25 cellular contexts compared by ENCODE assay signal in genomic region chr4:80489798-80490197, GRCh38.
A peak's percentile ranks its signal among the peaks of the same experiment; 100 is the strongest.
DNase-seq lines count a peak whose midpoint lies in the region; ATAC-seq, FAIRE-seq and TF ChIP-seq lines count a peak whose summit lies in the region.
"Had no signal": no experiment of that assay in that cellular context is flagged by ENCODE, and none has a peak within 500 bp of the region (broad histone marks: within the 10 kb centered on the region; RNA-seq: fewer than 3 reads in every experiment).

No MANE protein-coding gene starts in this region.

- no peaks in the 10 kb centered on the region for H3K79me2 ChIP-seq in K562 (ENCODE audit: control insufficient read depth, insufficient read depth, low read length)

- CTCF ChIA-PET in K562 (lab: Yijun Ruan, JAX; ENCODE audit: low intra/inter-chr PET ratio) (no interaction called here), GM10248 (lab: Yijun Ruan, JAX) (interaction anchor here (1.0 kb wide), 1 partner anchor 20 kb away, joined by 3 read pairs; no protein-coding TSS in a partner anchor)

- no peaks in the 10 kb centered on the region for H3K36me3 Mint-ChIP-seq in type B pancreatic cell

- no peak overlapping the region for H3K9ac ChIP-seq in K562 (ENCODE audit: insufficient read depth in 1 of 2, low read depth in 2 of 2, low read length in 2 of 2)
- H3K9ac ChIP-seq: GM23248 had no signal

- H3K9me1 ChIP-seq in K562 (ENCODE audit: control insufficient read depth, insufficient read depth, low read length) = no peaks in the 10 kb centered on the region

- no TSS peak for BruUV-seq in K562 (replicated peaks; lab: Mats Ljungman, UMichigan)

- no peak for TF ChIP-seq POLR2A in K562 (conservative IDR thresholded peaks at IDR 0.05)

- no peaks in the 10 kb centered on the region for H3K4me1 ChIP-seq in K562 (replicated peaks in 1 of 2; ENCODE audit: control insufficient read depth in 2 of 2, insufficient read depth in 2 of 2, low read length in 2 of 2)
- H3K4me1 ChIP-seq: gastrocnemius medialis, prostate gland had no signal

- H3K27me3 ChIP-seq in K562 (ENCODE audit: control insufficient read depth in 2 of 2, insufficient read depth in 2 of 2, low read length in 2 of 2) = no peaks in the 10 kb centered on the region
- H3K27me3 ChIP-seq: gastrocnemius medialis had no signal

- H3K4me1 Mint-ChIP-seq in type B pancreatic cell (ENCODE audit: unreplicated experiment) = no peaks in the 10 kb centered on the region

- peak; percentile 73 for ATAC-seq in GM18511 (IDR thresholded peaks at IDR 0.05; ENCODE audit: unreplicated experiment)
- ATAC-seq in GM21447 (IDR thresholded peaks at IDR 0.05; ENCODE audit: unreplicated experiment) = peak; percentile 60
- ATAC-seq in HG03342 (IDR thresholded peaks at IDR 0.05; ENCODE audit: unreplicated experiment) = peak; percentile 41
- no peak for ATAC-seq in K562
- ATAC-seq: activated T-helper 17 cell treated with anti-CD3 and anti-CD28 coated beads, Interleukin-2, amount 50 U/mL, for 72 hours; esophagus mucosa; gastrocnemius medialis; lower lobe of right lung had no signal

- no peak for TF ChIP-seq CTCF in K562 (IDR thresholded peaks at IDR 0.05 in 2 of 3, conservative IDR thresholded peaks at IDR 0.05 in 1 of 3; ENCODE audit: insufficient read depth in 2 of 3, low read depth in 1 of 3, low read length in 3 of 3)
- no peak for TF ChIP-seq CTCF in type B pancreatic cell (conservative IDR thresholded peaks at IDR 0.05)
- no peak for TF ChIP-seq CTCF in GM10248 (IDR thresholded peaks at IDR 0.05; ENCODE audit: control extremely low read depth, extremely low read depth, low read depth, missing control alignments)

- DNase-seq in K562 (ENCODE audit: extremely low read depth in 1 of 4, low spot score in 3 of 4) = no peak
- no peak for DNase-seq in type B pancreatic cell (ENCODE audit: extremely low spot score, unreplicated experiment)
- no peak for DNase-seq in stimulated activated CD4-positive, alpha-beta T cell treated with anti-CD3 and anti-CD28 coated beads, Interleukin-15, amount 100 ng/mL, for 24 hours
- DNase-seq in GM10248 (ENCODE audit: extremely low spot score) = no peak
- DNase-seq: activated CD4-positive, alpha-beta T cell treated with anti-CD3 and anti-CD28 coated beads, Interleukin-2, amount 50 U/mL, for 1 hour; activated naive CD8-positive, alpha-beta T cell treated with anti-CD3 and anti-CD28 coated beads for 36 hours; effector CD8-positive, alpha-beta T cell; gastrocnemius medialis; GM23248; lower lobe of right lung; NCI-H146; NCI-H2171 treated with DMSO at 0.1 percent for 48 hours; NCI-H69; PC-9; SIG-M5; stimulated activated CD4-positive, alpha-beta T cell treated with anti-CD3 and anti-CD28 coated beads, Interleukin-1b, Interleukin-23, amount 100 ng/mL, for 48 hours; stimulated activated naive CD4-positive, alpha-beta T cell treated with Interleukin-2 at 50 U/mL for 16 hours had no signal

- intact Hi-C loops in K562 (cut with micrococcal nuclease) = loop anchor here (10.0 kb wide), 1 partner anchor 125 kb away; no protein-coding TSS in a partner anchor

- no peaks in the 10 kb centered on the region for H3K9me3 Mint-ChIP-seq in type B pancreatic cell

- no peaks in the 10 kb centered on the region for H4K20me1 ChIP-seq in K562 (replicated peaks; ENCODE audit: control insufficient read depth, insufficient read depth, low read length)

- no peak overlapping the region for H3K4me2 ChIP-seq in K562 (ENCODE audit: insufficient read depth, low read length)
- H3K4me2 ChIP-seq: PC-9 had no signal

- no peak overlapping the region for H3K4me3 ChIP-seq in K562
- H3K4me3 ChIP-seq: gastrocnemius medialis, GM23248, lower lobe of right lung, PC-9, prostate gland had no signal

- no peak overlapping the region for H3K4me3 Mint-ChIP-seq in type B pancreatic cell
- H3K4me3 Mint-ChIP-seq: activated naive CD8-positive, alpha-beta T cell treated with anti-CD3 and anti-CD28 coated beads for 36 hours; activated T-helper 17 cell treated with anti-CD3 and anti-CD28 coated beads, Interleukin-2, amount 50 U/mL, for 72 hours; T-helper 1 cell treated with Interleukin-12 subunit alpha and Interleukin-12 subunit beta and Interleukin-4 antibody, amounts not matched to agents 30 μg/mL and 1 μg/mL, for 36 hours had no signal

- no peak overlapping the region for H2AFZ ChIP-seq in K562 (ENCODE audit: low read depth, low read length)
- H2AFZ ChIP-seq: GM23248, PC-9 had no signal

- no peaks in the 10 kb centered on the region for H3K27me3 Mint-ChIP-seq in type B pancreatic cell
- H3K27me3 Mint-ChIP-seq: activated naive CD8-positive, alpha-beta T cell treated with anti-CD3 and anti-CD28 coated beads for 36 hours; activated T-helper 17 cell treated with anti-CD3 and anti-CD28 coated beads, Interleukin-2, amount 50 U/mL, for 72 hours had no signal

- in situ Hi-C loops in K562 (cut with MboI) = no loop called here

- no peak overlapping the region for H3K27ac ChIP-seq in K562 (ENCODE audit: extremely low read depth, low read depth, low read length)
- H3K27ac ChIP-seq: gastrocnemius medialis, GM23248, HL-60, lower lobe of right lung, PC-9, prostate gland had no signal

- no peak overlapping the region for H3K27ac Mint-ChIP-seq in type B pancreatic cell
- H3K27ac Mint-ChIP-seq: activated naive CD8-positive, alpha-beta T cell treated with anti-CD3 and anti-CD28 coated beads for 36 hours; activated T-helper 17 cell treated with anti-CD3 and anti-CD28 coated beads, Interleukin-2, amount 50 U/mL, for 72 hours; T-helper 1 cell treated with Interleukin-12 subunit alpha and Interleukin-12 subunit beta and Interleukin-4 antibody, amounts not matched to agents 30 μg/mL and 1 μg/mL, for 36 hours had no signal

- 10% methylated on average over 4 of the region's 4 CpGs for WGBS in K562 (ENCODE audit: insufficient coverage, low coverage, missing lambda C conversion rate)

- peak; percentile 11 for FAIRE-seq in K562 (lab: Jason Lieb, UNC)

- TF ChIP-seq RAD21 in K562 (CRISPR knock-in tag; conservative IDR thresholded peaks at IDR 0.05 in 1 of 2, IDR thresholded peaks at IDR 0.05 in 1 of 2) = no peak

- TF ChIP-seq EP300 in K562 (IDR thresholded peaks at IDR 0.05; ENCODE audit: low read length) = no peak

- no peaks in the 10 kb centered on the region for H3K36me3 ChIP-seq in K562 (ENCODE audit: control insufficient read depth, insufficient read depth, low read length)
- H3K36me3 ChIP-seq: gastrocnemius medialis, lower lobe of right lung, prostate gland had no signal

- no peaks in the 10 kb centered on the region for H3K9me3 ChIP-seq in K562 (replicated peaks; ENCODE audit: control insufficient read depth, insufficient read depth, low read depth, low read length)
- H3K9me3 ChIP-seq: gastrocnemius medialis, lower lobe of right lung, prostate gland had no signal

- POLR2A ChIA-PET in K562 (lab: Yijun Ruan, JAX) = interaction anchor here (1.2 kb wide), 1 partner anchor 9 kb away, joined by 5 read pairs; no protein-coding TSS in a partner anchor
- POLR2A ChIA-PET in GM10248 (lab: Yijun Ruan, JAX) = no interaction called here

TF ChIP-seq in K562, 482 proteins besides CTCF, POLR2A, EP300 and RAD21:
- TF ChIP-seq CREB3L1 (IDR thresholded peaks at IDR 0.05; ENCODE audit: borderline replicate concordance, low read depth) (no peak), HMBOX1 (IDR thresholded peaks at IDR 0.05) (peak; percentile 49; the same call in 1 of the 2 replicates)
